In genomic region chr17:7254511-7254910, GRCh38 we compare ENCODE assay signal across 23 cellular contexts. TPM values are rescaled to one million over a fixed set of nuclear protein-coding genes. Genes with fewer than 3 reads are reported as not detected.
DNase-seq lines count a peak whose midpoint lies in the region; ATAC-seq and TF ChIP-seq lines count a peak whose summit lies in the region.
"Had no signal": no experiment of that assay in that cellular context is flagged by ENCODE, and none has a peak within 500 bp of the region (broad histone marks: within the 10 kb centered on the region; RNA-seq: fewer than 3 reads in every experiment).

No MANE protein-coding gene starts in this region.

- H2AFZ ChIP-seq in GM23338: no peak overlapping the region

- peak overlapping the region; percentile 31 for H3K27ac Mint-ChIP-seq in T-helper 1 cell treated with Interleukin-12 subunit alpha and Interleukin-12 subunit beta and Interleukin-4 antibody, amounts not matched to agents 30 μg/mL and 1 μg/mL, for 36 hours
- H3K27ac Mint-ChIP-seq in GM23338 (no peak overlapping the region), brain (peak overlapping the region in 1 of 5 experiments; percentile 66), neural crest cell (ENCODE audit: unreplicated experiment) (no peak overlapping the region)
- H3K27ac Mint-ChIP-seq: effector memory CD8-positive, alpha-beta T cell had no signal

- no peaks in the 10 kb centered on the region for H3K27me3 Mint-ChIP-seq in T-helper 1 cell treated with Interleukin-12 subunit alpha and Interleukin-12 subunit beta and Interleukin-4 antibody, amounts not matched to agents 30 μg/mL and 1 μg/mL, for 36 hours (ENCODE audit: low read depth)
- H3K27me3 Mint-ChIP-seq in GM23338 (ENCODE audit: insufficient read depth, low read depth, poor library complexity) (peaks cover 15% of the 10 kb centered on the region), brain (peaks cover 28% of the 10 kb centered on the region), neural crest cell (ENCODE audit: low read depth) (peaks cover 16% of the 10 kb centered on the region)
- H3K27me3 Mint-ChIP-seq: effector memory CD8-positive, alpha-beta T cell had no signal

- peaks cover 11% of the 10 kb centered on the region for H3K4me1 ChIP-seq in GM23338 (ENCODE audit: insufficient read depth)

- peaks cover 34% of the 10 kb centered on the region for H3K36me3 Mint-ChIP-seq in T-helper 1 cell treated with Interleukin-12 subunit alpha and Interleukin-12 subunit beta and Interleukin-4 antibody, amounts not matched to agents 30 μg/mL and 1 μg/mL, for 36 hours (ENCODE audit: low read depth)
- H3K36me3 Mint-ChIP-seq in GM23338 (ENCODE audit: low read depth) (peaks cover 63% of the 10 kb centered on the region), brain (peaks cover 64% of the 10 kb centered on the region), neural crest cell (ENCODE audit: low read depth) (peaks cover 23% of the 10 kb centered on the region)

- no peak overlapping the region for H3K27ac ChIP-seq in GM23338 (ENCODE audit: low read depth)
- H3K27ac ChIP-seq: breast epithelium, gastrocnemius medialis, KMS-11, left lung, psoas muscle, upper lobe of left lung had no signal

- peaks cover 20% of the 10 kb centered on the region for H3K36me3 ChIP-seq in GM23338 (ENCODE audit: insufficient read depth)
- H3K36me3 ChIP-seq: breast epithelium had no signal

- H3K9me3 Mint-ChIP-seq in T-helper 1 cell treated with Interleukin-12 subunit alpha and Interleukin-12 subunit beta and Interleukin-4 antibody, amounts not matched to agents 30 μg/mL and 1 μg/mL, for 36 hours: no peaks in the 10 kb centered on the region
- H3K9me3 Mint-ChIP-seq in GM23338: no peaks in the 10 kb centered on the region; the same call in 2 of the 3 replicates
- H3K9me3 Mint-ChIP-seq in brain: no peaks in the 10 kb centered on the region
- no peaks in the 10 kb centered on the region for H3K9me3 Mint-ChIP-seq in neural crest cell
- H3K9me3 Mint-ChIP-seq: effector memory CD8-positive, alpha-beta T cell had no signal

- no peak overlapping the region for H3K4me2 ChIP-seq in GM23338
- H3K4me2 ChIP-seq: KMS-11 had no signal

- peaks cover 41% of the 10 kb centered on the region for H3K79me2 ChIP-seq in GM23338 (replicated peaks; ENCODE audit: insufficient read depth)

- H3K4me3 ChIP-seq in GM23338: no peak overlapping the region
- H3K4me3 ChIP-seq: breast epithelium, gastrocnemius medialis, left lung, psoas muscle, upper lobe of left lung had no signal

- peak overlapping the region; percentile 12 for H3K4me3 Mint-ChIP-seq in T-helper 1 cell treated with Interleukin-12 subunit alpha and Interleukin-12 subunit beta and Interleukin-4 antibody, amounts not matched to agents 30 μg/mL and 1 μg/mL, for 36 hours
- peak overlapping the region; percentile 31; the same call in 1 of the 3 replicates for H3K4me3 Mint-ChIP-seq in GM23338
- peak overlapping the region in 4 of 5 experiments; percentile 53 to 80 (median 66) for H3K4me3 Mint-ChIP-seq in brain
- peak overlapping the region; percentile 84 for H3K4me3 Mint-ChIP-seq in neural crest cell
- H3K4me3 Mint-ChIP-seq: effector memory CD8-positive, alpha-beta T cell had no signal

- ATAC-seq in GM23338 (no peak), HG02884 (IDR thresholded peaks at IDR 0.05; ENCODE audit: unreplicated experiment) (no peak), esophagus mucosa (no peak)
- ATAC-seq: effector memory CD8-positive, alpha-beta T cell; gastrocnemius medialis; left lung; psoas muscle had no signal

- H3K9me2 ChIP-seq in GM23338 (ENCODE audit: insufficient read depth): no peaks in the 10 kb centered on the region

- H3F3A ChIP-seq in GM23338 (replicated peaks; ENCODE audit: low read depth): peaks cover 15% of the 10 kb centered on the region; the same call in 1 of the 2 replicates

- H4K20me1 ChIP-seq in GM23338 (replicated peaks; ENCODE audit: insufficient read depth): peaks cover 26% of the 10 kb centered on the region; the same call in 1 of the 2 replicates

- TF ChIP-seq CTCF in GM23338 (conservative IDR thresholded peaks at IDR 0.05; ENCODE audit: low read depth in 2 of 2): no peak
- no peak for TF ChIP-seq CTCF in brain (conservative IDR thresholded peaks at IDR 0.05)
- TF ChIP-seq CTCF in neural crest cell (conservative IDR thresholded peaks at IDR 0.05): no peak

- no peaks in the 10 kb centered on the region for H3K27me3 ChIP-seq in GM23338 (ENCODE audit: insufficient read depth)
- H3K27me3 ChIP-seq: breast epithelium, gastrocnemius medialis, left lung, upper lobe of left lung had no signal

- peaks cover 22% of the 10 kb centered on the region for H3K4me1 Mint-ChIP-seq in T-helper 1 cell treated with Interleukin-12 subunit alpha and Interleukin-12 subunit beta and Interleukin-4 antibody, amounts not matched to agents 30 μg/mL and 1 μg/mL, for 36 hours (ENCODE audit: low read depth)
- H3K4me1 Mint-ChIP-seq in GM23338 (peaks cover 27% of the 10 kb centered on the region), brain (peaks cover 41% of the 10 kb centered on the region), neural crest cell (peaks cover 32% of the 10 kb centered on the region)

- DNase-seq in T-helper 1 cell: no peak
- no peak for DNase-seq in GM23338 (ENCODE audit: low spot score)
- no peak for DNase-seq in neural crest cell (ENCODE audit: low read depth, low spot score)
- no peak for DNase-seq in RKO (ENCODE audit: low spot score)
- DNase-seq: 8988T; activated CD4-positive, alpha-beta T cell treated with anti-CD3 and anti-CD28 coated beads for 4 hours; effector memory CD8-positive, alpha-beta T cell; gastrocnemius medialis; GDM1; hypothalamus; NCI-H1417 treated with DMSO at 0.1 percent for 48 hours; NCI-H510A treated with DMSO at 0.1 percent for 48 hours; psoas muscle; SIG-M5; upper lobe of left lung had no signal

TF ChIP-seq in GM23338, 12 proteins besides CTCF, POLR2A, EP300 and RAD21 (continues in another document):
- no peak for TF ChIP-seq POLR2AphosphoS5 (IDR thresholded peaks at IDR 0.05; ENCODE audit: low read depth)
- no peak for TF ChIP-seq EZH2 (IDR thresholded peaks at IDR 0.05; ENCODE audit: low read depth, unreplicated experiment)
- no peak for TF ChIP-seq ZNF331 (CRISPR knock-in tag; IDR thresholded peaks at IDR 0.05; ENCODE audit: low read depth)
- no peak for TF ChIP-seq ZNF114 (CRISPR knock-in tag; IDR thresholded peaks at IDR 0.05)
- no peak for TF ChIP-seq STAT1 (IDR thresholded peaks at IDR 0.05; ENCODE audit: unreplicated experiment)

RNA-seq across cellular contexts. Expression of gene ELP5, which starts 2.5 kb away (rescaled TPM):
- 23.2 and 41.4 TPM in 2 replicates for total RNA-seq in GM23338 (2014; rRNA removed; shearing (Covaris generic))
- polyA plus RNA-seq in GM23338 (2016; fragmentation: Nextera tagmentation; extraction: Ambion mirVana): 38.3 and 40.9 TPM in 2 replicates
- polyA plus RNA-seq in brain (ENCODE audit: insufficient read depth, low read depth, low replicate concordance): 58.2 TPM
- total RNA-seq in neural crest cell: 74.4 and 77.4 TPM in 2 replicates
- 40.3 TPM for total RNA-seq in esophagus mucosa

RNA-seq across cellular contexts. Expression of gene CTDNEP1, which starts 3.0 kb away (rescaled TPM):
- total RNA-seq in GM23338 (2014; rRNA removed; shearing (Covaris generic)): 93.4 and 109 TPM in 2 replicates
- polyA plus RNA-seq in GM23338 (2016; fragmentation: Nextera tagmentation; extraction: Ambion mirVana) (48.1 and 55.2 TPM in 2 replicates), brain (ENCODE audit: insufficient read depth, low read depth, low replicate concordance) (310 TPM)
- total RNA-seq in neural crest cell (179 and 182 TPM in 2 replicates), esophagus mucosa (87.6 TPM)

RNA-seq across cellular contexts. Expression of gene CLDN7, which starts 7.8 kb away (rescaled TPM):
- 111 and 117 TPM in 2 replicates for total RNA-seq in GM23338 (2014; rRNA removed; shearing (Covaris generic))
- 46.1 and 50.7 TPM in 2 replicates for polyA plus RNA-seq in GM23338 (2016; fragmentation: Nextera tagmentation; extraction: Ambion mirVana)
- 113 TPM for polyA plus RNA-seq in brain (ENCODE audit: insufficient read depth, low read depth, low replicate concordance)
- total RNA-seq in neural crest cell: not detected in 2 replicates
- 279 TPM for total RNA-seq in esophagus mucosa
- total RNA-seq: HT1080 had no signal

RNA-seq across cellular contexts. Expression of gene GABARAP, which starts 12.3 kb away (rescaled TPM):
- 88.8 and 128 TPM in 2 replicates for total RNA-seq in GM23338 (2014; rRNA removed; shearing (Covaris generic))
- polyA plus RNA-seq in GM23338 (2016; fragmentation: Nextera tagmentation; extraction: Ambion mirVana): 497 and 520 TPM in 2 replicates
- 1,714 TPM for polyA plus RNA-seq in brain (ENCODE audit: insufficient read depth, low read depth, low replicate concordance)
- 470 and 479 TPM in 2 replicates for total RNA-seq in neural crest cell
- 268 TPM for total RNA-seq in esophagus mucosa

RNA-seq across cellular contexts. Expression of gene PHF23, which starts 15.3 kb away (rescaled TPM):
- total RNA-seq in GM23338 (2014; rRNA removed; shearing (Covaris generic)): 33.2 and 51.0 TPM in 2 replicates
- polyA plus RNA-seq in GM23338 (2016; fragmentation: Nextera tagmentation; extraction: Ambion mirVana): 35.4 and 36.6 TPM in 2 replicates
- polyA plus RNA-seq in brain (ENCODE audit: insufficient read depth, low read depth, low replicate concordance): 40.9 TPM
- 72.7 and 75.2 TPM in 2 replicates for total RNA-seq in neural crest cell
- 33.6 TPM for total RNA-seq in esophagus mucosa

Comparison
In these comparisons a context has a peak if more than half of its experiments do, and no peak if none do; other contexts are left out.
1. H3K4me3 Mint-ChIP-seq: peak in every context shown above with its lines; median percentile 84 in neural crest cell; 66 in brain; 31 in GM23338; 12 in T-helper 1 cell treated with Interleukin-12 subunit alpha and Interleukin-12 subunit beta and Interleukin-4 antibody, amounts not matched to agents 30 μg/mL and 1 μg/mL, for 36 hours.
2. RNA of gene CLDN7, which starts 7.8 kb away (total RNA-seq): 279 TPM in esophagus mucosa (single experiment) and 111 to 117 TPM in GM23338; not detected in neural crest cell; every median in the first group is over 100 times any median in the second.